20 cellular contexts compared by ENCODE assay signal in genomic region chr6:166228839-166229528, GRCh38.
DNase-seq lines count a peak whose midpoint lies in the region; ATAC-seq lines count a peak whose summit lies in the region.
"Had no signal": no experiment of that assay in that cellular context is flagged by ENCODE, and none has a peak within 500 bp of the region (broad histone marks: within the 10 kb centered on the region; RNA-seq: fewer than 3 reads in every experiment).

No MANE protein-coding gene starts in this region.

- H3K4me1 Mint-ChIP-seq in activated naive CD8-positive, alpha-beta T cell (ENCODE audit: low read depth) = peaks cover 32% of the 10 kb centered on the region
- H3K4me1 Mint-ChIP-seq in activated naive CD8-positive, alpha-beta T cell treated with anti-CD3 and anti-CD28 coated beads, Interleukin-2, amount 50 U/mL, for 24 hours = peaks cover 21% of the 10 kb centered on the region
- peaks cover 54% of the 10 kb centered on the region for H3K4me1 Mint-ChIP-seq in activated CD8-positive, alpha-beta T cell treated with anti-CD3 and anti-CD28 coated beads, Interleukin-2, amount 10 ng/mL, durations not matched to agents 7 days and 5 days (ENCODE audit: low read depth)

- H3K4me3 Mint-ChIP-seq in activated naive CD8-positive, alpha-beta T cell = peak overlapping the region; percentile 63
- no peak overlapping the region for H3K4me3 Mint-ChIP-seq in activated naive CD8-positive, alpha-beta T cell treated with anti-CD3 and anti-CD28 coated beads, Interleukin-2, amount 50 U/mL, for 24 hours
- peak overlapping the region; percentile 17 for H3K4me3 Mint-ChIP-seq in activated CD8-positive, alpha-beta T cell treated with anti-CD3 and anti-CD28 coated beads, Interleukin-2, amount 10 ng/mL, durations not matched to agents 7 days and 5 days
- H3K4me3 Mint-ChIP-seq: CD4-positive, alpha-beta T cell had no signal

- H3K9me3 Mint-ChIP-seq in activated naive CD8-positive, alpha-beta T cell (ENCODE audit: low read depth) = no peaks in the 10 kb centered on the region
- no peaks in the 10 kb centered on the region for H3K9me3 Mint-ChIP-seq in activated naive CD8-positive, alpha-beta T cell treated with anti-CD3 and anti-CD28 coated beads, Interleukin-2, amount 50 U/mL, for 24 hours
- no peaks in the 10 kb centered on the region for H3K9me3 Mint-ChIP-seq in activated CD8-positive, alpha-beta T cell treated with anti-CD3 and anti-CD28 coated beads, Interleukin-2, amount 10 ng/mL, durations not matched to agents 7 days and 5 days (ENCODE audit: insufficient read depth)
- H3K9me3 Mint-ChIP-seq: CD4-positive, alpha-beta T cell had no signal

- ATAC-seq in activated naive CD8-positive, alpha-beta T cell treated with anti-CD3 and anti-CD28 coated beads, Interleukin-2, amount 50 U/mL, for 24 hours = no peak
- peak; percentile 61 for ATAC-seq in HG03108 (IDR thresholded peaks at IDR 0.05; ENCODE audit: unreplicated experiment)
- peak; percentile 78 for ATAC-seq in activated CD8-positive, alpha-beta T cell treated with anti-CD3 and anti-CD28 coated beads, Interleukin-2, amount 10 ng/mL, durations not matched to agents 7 days and 5 days
- no peak for ATAC-seq in activated CD4-positive, CD25-positive, alpha-beta regulatory T cell treated with anti-CD3 and anti-CD28 coated beads, Interleukin-2, amount 50 U/mL, for 24 hours
- ATAC-seq: right lobe of liver, upper lobe of right lung had no signal

- CTCF ChIA-PET in activated CD8-positive, alpha-beta T cell treated with anti-CD3 and anti-CD28 coated beads, Interleukin-2, amount 10 ng/mL, durations not matched to agents 7 days and 5 days (lab: Charles Lee) = interaction anchor here (0.6 kb wide), 1 partner anchor 30 kb away, joined by 3 read pairs; no protein-coding TSS in a partner anchor

- DNase-seq in activated naive CD8-positive, alpha-beta T cell treated with anti-CD3 and anti-CD28 coated beads, Interleukin-2, amount 50 U/mL, for 24 hours = no peak
- peak; percentile 39 for DNase-seq in activated CD8-positive, alpha-beta T cell treated with anti-CD3 and anti-CD28 coated beads, Interleukin-2, amount 10 ng/mL, durations not matched to agents 7 days and 5 days
- DNase-seq in stimulated activated CD8-positive, alpha-beta memory T cell treated with anti-CD3 and anti-CD28 coated beads, Interleukin-4, amount 100 ng/mL, for 48 hours = no peak
- no peak for DNase-seq in effector CD8-positive, alpha-beta T cell (lab: John Stamatoyannopoulos, UW)
- no peak for DNase-seq in occipital lobe (lab: John Stamatoyannopoulos, UW)
- DNase-seq: ACHN; activated effector memory CD4-positive, alpha-beta T cell treated with Interleukin-2 at 50 U/mL for 16 hours; CD4-positive, alpha-beta T cell; EL; foreskin melanocyte; MG63; NCI-H1694; NCI-H446; right lobe of liver; stimulated activated CD4-positive, alpha-beta T cell treated with anti-CD3 and anti-CD28 coated beads, Interleukin-1b, Interleukin-23, amount 100 ng/mL, for 48 hours; stomach; upper lobe of right lung had no signal

- no peak overlapping the region for H3K27ac Mint-ChIP-seq in activated naive CD8-positive, alpha-beta T cell
- no peak overlapping the region for H3K27ac Mint-ChIP-seq in activated naive CD8-positive, alpha-beta T cell treated with anti-CD3 and anti-CD28 coated beads, Interleukin-2, amount 50 U/mL, for 24 hours
- peak overlapping the region; percentile 39 for H3K27ac Mint-ChIP-seq in activated CD8-positive, alpha-beta T cell treated with anti-CD3 and anti-CD28 coated beads, Interleukin-2, amount 10 ng/mL, durations not matched to agents 7 days and 5 days
- H3K27ac Mint-ChIP-seq: CD4-positive, alpha-beta T cell had no signal

- H3K27me3 Mint-ChIP-seq in activated naive CD8-positive, alpha-beta T cell = no peaks in the 10 kb centered on the region
- H3K27me3 Mint-ChIP-seq in activated naive CD8-positive, alpha-beta T cell treated with anti-CD3 and anti-CD28 coated beads, Interleukin-2, amount 50 U/mL, for 24 hours = peaks cover 46% of the 10 kb centered on the region
- H3K27me3 Mint-ChIP-seq in activated CD8-positive, alpha-beta T cell treated with anti-CD3 and anti-CD28 coated beads, Interleukin-2, amount 10 ng/mL, durations not matched to agents 7 days and 5 days (ENCODE audit: low read depth) = peaks cover 39% of the 10 kb centered on the region

- POLR2A ChIA-PET in activated CD8-positive, alpha-beta T cell treated with anti-CD3 and anti-CD28 coated beads, Interleukin-2, amount 10 ng/mL, durations not matched to agents 7 days and 5 days (lab: Charles Lee) = no interaction called here

- H3K36me3 Mint-ChIP-seq in activated naive CD8-positive, alpha-beta T cell = no peaks in the 10 kb centered on the region
- no peaks in the 10 kb centered on the region for H3K36me3 Mint-ChIP-seq in activated naive CD8-positive, alpha-beta T cell treated with anti-CD3 and anti-CD28 coated beads, Interleukin-2, amount 50 U/mL, for 24 hours (ENCODE audit: low read depth)
- peaks cover 4% of the 10 kb centered on the region for H3K36me3 Mint-ChIP-seq in activated CD8-positive, alpha-beta T cell treated with anti-CD3 and anti-CD28 coated beads, Interleukin-2, amount 10 ng/mL, durations not matched to agents 7 days and 5 days (ENCODE audit: low read depth)

Comparison
In these comparisons a context has a peak if more than half of its experiments do, and no peak if none do; other contexts are left out.
1. ATAC-seq: peak in HG03108 (single experiment) and activated CD8-positive, alpha-beta T cell treated with anti-CD3 and anti-CD28 coated beads, Interleukin-2, amount 10 ng/mL, durations not matched to agents 7 days and 5 days (single experiment); none in activated naive CD8-positive, alpha-beta T cell treated with anti-CD3 and anti-CD28 coated beads, Interleukin-2, amount 50 U/mL, for 24 hours (single experiment) and activated CD4-positive, CD25-positive, alpha-beta regulatory T cell treated with anti-CD3 and anti-CD28 coated beads, Interleukin-2, amount 50 U/mL, for 24 hours (0 of 2).